1 cellular context compared by ENCODE assay signal in the genomic region with DNA sequence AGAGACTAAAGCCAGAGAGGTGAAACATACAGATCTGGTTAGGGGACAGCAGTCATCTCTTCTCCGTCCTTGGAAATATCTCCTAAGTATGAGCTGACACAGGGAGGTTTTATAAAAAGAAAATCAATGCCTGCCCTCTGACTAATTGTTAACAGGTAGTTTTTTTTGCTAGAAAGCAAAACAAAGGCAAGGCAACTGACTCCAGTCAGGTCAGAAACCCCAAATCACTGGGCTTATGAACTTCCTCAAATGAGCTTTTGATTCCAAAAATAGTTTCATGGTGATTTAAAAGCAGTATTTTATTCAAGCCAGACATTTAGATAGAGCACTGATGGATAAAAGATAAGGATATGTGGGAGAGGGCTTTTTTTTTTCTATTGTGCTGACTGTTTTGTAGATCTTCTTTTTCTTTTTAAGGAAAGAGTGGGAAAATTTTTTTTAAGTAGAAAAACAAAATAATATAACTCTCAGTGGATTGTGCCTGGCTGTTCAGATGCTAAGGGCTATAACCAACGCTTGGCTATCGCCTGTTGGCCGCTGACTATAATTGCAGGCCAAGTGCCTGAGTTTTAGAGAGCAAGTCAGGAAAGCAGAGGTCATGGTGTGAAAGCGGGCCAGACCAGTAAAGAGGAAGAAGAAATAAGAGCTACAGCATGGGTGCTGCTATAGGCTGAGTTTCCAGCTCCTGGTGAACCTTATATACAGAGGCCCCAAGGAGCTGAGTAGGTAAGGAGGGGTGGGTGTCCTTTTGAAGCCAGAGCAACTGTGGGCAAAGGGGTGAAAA.
TF ChIP-seq lines count a peak whose summit lies in the region.

No MANE protein-coding gene starts in this region.

TF ChIP-seq in K562, 482 proteins besides CTCF, POLR2A, EP300 and RAD21:
- TF ChIP-seq DMBX1 (CRISPR knock-in tag; IDR thresholded peaks at IDR 0.05; ENCODE audit: borderline replicate concordance) (no peak), HOMEZ (CRISPR knock-in tag; IDR thresholded peaks at IDR 0.05) (no peak), MXD1 (CRISPR knock-in tag; IDR thresholded peaks at IDR 0.05; ENCODE audit: borderline replicate concordance, poor library complexity, severe bottlenecking) (no peak), ZNF696 (CRISPR knock-in tag; conservative IDR thresholded peaks at IDR 0.05) (no peak), LEF1 (IDR thresholded peaks at IDR 0.05) (no peak), DPF2 (IDR thresholded peaks at IDR 0.05) (no peak), RFX5 (IDR thresholded peaks at IDR 0.05; ENCODE audit: low read depth, low read length) (no peak), CREM (IDR thresholded peaks at IDR 0.05; ENCODE audit: low read depth) (no peak), ZNF23 (CRISPR knock-in tag; IDR thresholded peaks at IDR 0.05) (no peak), XRCC5 (IDR thresholded peaks at IDR 0.05; ENCODE audit: low read depth, low read length) (no peak), ZNF551 (CRISPR knock-in tag; IDR thresholded peaks at IDR 0.05) (no peak), ELF2 (CRISPR knock-in tag; IDR thresholded peaks at IDR 0.05) (no peak)
- TF ChIP-seq, protein P1, sequence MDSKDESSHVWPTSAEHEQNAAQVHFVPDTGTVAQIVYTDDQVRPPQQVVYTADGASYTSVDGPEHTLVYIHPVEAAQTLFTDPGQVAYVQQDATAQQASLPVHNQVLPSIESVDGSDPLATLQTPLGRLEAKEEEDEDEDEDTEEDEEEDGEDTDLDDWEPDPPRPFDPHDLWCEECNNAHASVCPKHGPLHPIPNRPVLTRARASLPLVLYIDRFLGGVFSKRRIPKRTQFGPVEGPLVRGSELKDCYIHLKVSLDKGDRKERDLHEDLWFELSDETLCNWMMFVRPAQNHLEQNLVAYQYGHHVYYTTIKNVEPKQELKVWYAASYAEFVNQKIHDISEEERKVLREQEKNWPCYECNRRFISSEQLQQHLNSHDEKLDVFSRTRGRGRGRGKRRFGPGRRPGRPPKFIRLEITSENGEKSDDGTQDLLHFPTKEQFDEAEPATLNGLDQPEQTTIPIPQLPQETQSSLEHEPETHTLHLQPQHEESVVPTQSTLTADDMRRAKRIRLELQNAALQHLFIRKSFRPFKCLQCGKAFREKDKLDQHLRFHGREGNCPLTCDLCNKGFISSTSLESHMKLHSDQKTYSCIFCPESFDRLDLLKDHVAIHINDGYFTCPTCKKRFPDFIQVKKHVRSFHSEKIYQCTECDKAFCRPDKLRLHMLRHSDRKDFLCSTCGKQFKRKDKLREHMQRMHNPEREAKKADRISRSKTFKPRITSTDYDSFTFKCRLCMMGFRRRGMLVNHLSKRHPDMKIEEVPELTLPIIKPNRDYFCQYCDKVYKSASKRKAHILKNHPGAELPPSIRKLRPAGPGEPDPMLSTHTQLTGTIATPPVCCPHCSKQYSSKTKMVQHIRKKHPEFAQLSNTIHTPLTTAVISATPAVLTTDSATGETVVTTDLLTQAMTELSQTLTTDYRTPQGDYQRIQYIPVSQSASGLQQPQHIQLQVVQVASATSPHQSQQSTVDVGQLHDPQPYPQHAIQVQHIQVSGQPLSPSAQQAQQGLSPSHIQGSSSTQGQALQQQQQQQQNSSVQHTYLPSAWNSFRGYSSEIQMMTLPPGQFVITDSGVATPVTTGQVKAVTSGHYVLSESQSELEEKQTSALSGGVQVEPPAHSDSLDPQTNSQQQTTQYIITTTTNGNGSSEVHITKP (IDR thresholded peaks at IDR 0.05; ENCODE audit: partially characterized antibody), result no peak
- TF ChIP-seq, protein P2, sequence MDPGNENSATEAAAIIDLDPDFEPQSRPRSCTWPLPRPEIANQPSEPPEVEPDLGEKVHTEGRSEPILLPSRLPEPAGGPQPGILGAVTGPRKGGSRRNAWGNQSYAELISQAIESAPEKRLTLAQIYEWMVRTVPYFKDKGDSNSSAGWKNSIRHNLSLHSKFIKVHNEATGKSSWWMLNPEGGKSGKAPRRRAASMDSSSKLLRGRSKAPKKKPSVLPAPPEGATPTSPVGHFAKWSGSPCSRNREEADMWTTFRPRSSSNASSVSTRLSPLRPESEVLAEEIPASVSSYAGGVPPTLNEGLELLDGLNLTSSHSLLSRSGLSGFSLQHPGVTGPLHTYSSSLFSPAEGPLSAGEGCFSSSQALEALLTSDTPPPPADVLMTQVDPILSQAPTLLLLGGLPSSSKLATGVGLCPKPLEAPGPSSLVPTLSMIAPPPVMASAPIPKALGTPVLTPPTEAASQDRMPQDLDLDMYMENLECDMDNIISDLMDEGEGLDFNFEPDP (CRISPR knock-in tag; IDR thresholded peaks at IDR 0.05), result no peak
